ENCODE assay signal across 10 cellular contexts in the genomic region with DNA sequence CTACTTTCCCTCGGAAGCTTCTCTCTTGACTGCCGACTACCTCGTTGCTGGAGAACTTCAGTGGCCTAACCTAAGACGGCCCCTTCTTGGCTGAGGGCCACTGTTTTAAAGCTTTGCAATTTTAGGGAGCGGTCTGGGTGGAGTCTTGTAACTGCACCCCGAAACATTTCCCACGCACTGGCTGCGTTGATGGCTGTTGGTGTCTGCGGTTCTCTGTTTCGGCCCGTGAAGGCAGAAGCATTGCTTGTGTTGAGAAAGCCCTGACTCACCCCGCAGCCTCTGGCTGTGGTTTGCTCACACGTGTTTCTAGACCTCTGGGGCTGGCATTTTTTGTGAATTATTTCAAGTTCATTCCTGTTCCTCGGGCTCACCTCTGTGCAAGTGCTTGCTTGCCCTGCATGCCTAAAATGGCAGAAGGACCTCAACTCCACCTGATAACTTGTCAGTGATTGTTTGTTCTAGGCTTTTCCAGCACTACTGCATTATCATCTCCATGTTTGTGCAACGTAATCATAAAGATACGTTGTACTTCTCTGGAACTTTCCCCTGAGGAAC.
DNase-seq lines count a peak whose midpoint lies in the region; ATAC-seq and TF ChIP-seq lines count a peak whose summit lies in the region.
"Had no signal": no experiment of that assay in that cellular context is flagged by ENCODE, and none has a peak within 500 bp of the region (broad histone marks: within the 10 kb centered on the region; RNA-seq: fewer than 3 reads in every experiment).

No MANE protein-coding gene starts in this region.

- no peaks in the 10 kb centered on the region for H3K36me3 Mint-ChIP-seq in T-helper 17 cell (ENCODE audit: low read depth)

- H3K27ac Mint-ChIP-seq in T-helper 17 cell, result no peak overlapping the region

- no peaks in the 10 kb centered on the region for H3K27me3 Mint-ChIP-seq in T-helper 17 cell

- DNase-seq in HCEC 1CT (peak; percentile 38), T-helper 17 cell (no peak), fibroblast of mammary gland (ENCODE audit: low read depth) (peak; percentile 72), NCI-H1436 treated with DMSO at 0.1 percent for 48 hours (lab: John Stamatoyannopoulos, UW) (no peak), KG1 (lab: John Stamatoyannopoulos, UW) (no peak)
- peak; percentile 13 for DNase-seq in stimulated activated CD8-positive, alpha-beta memory T cell treated with anti-CD3 and anti-CD28 coated beads, Interleukin-12 subunit alpha, Interleukin-12 subunit beta, amount 100 ng/mL, for 4 hours (ENCODE audit: low read depth)
- DNase-seq: amniotic stem cell had no signal

- TF ChIP-seq CTCF in fibroblast of mammary gland (conservative IDR thresholded peaks at IDR 0.05; ENCODE audit: control insufficient read depth, insufficient read depth, low read depth, low read length), result no peak

- ATAC-seq in T-helper 17 cell, result peak; percentile 81
- no peak for ATAC-seq in HG03139 (IDR thresholded peaks at IDR 0.05; ENCODE audit: unreplicated experiment)
- ATAC-seq in HG02884 (IDR thresholded peaks at IDR 0.05; ENCODE audit: unreplicated experiment), result no peak
- ATAC-seq: Panc1 had no signal

- H3K4me1 Mint-ChIP-seq in T-helper 17 cell, result peaks cover 3% of the 10 kb centered on the region

- H3K9me3 ChIP-seq in T-helper 17 cell (ENCODE audit: control insufficient read depth, low read length, poor library complexity, severe bottlenecking), result peaks cover 4% of the 10 kb centered on the region

- peak overlapping the region; percentile 16 for H3K4me3 Mint-ChIP-seq in T-helper 17 cell

- no peak overlapping the region for H3K4me3 ChIP-seq in fibroblast of mammary gland (ENCODE audit: control insufficient read depth, low read depth, low read length)

Comparison
In these comparisons a context has a peak if more than half of its experiments do, and no peak if none do; other contexts are left out.
1. DNase-seq: peak in HCEC 1CT (single experiment), fibroblast of mammary gland (single experiment) and stimulated activated CD8-positive, alpha-beta memory T cell treated with anti-CD3 and anti-CD28 coated beads, Interleukin-12 subunit alpha, Interleukin-12 subunit beta, amount 100 ng/mL, for 4 hours (single experiment); none in T-helper 17 cell (0 of 3), NCI-H1436 treated with DMSO at 0.1 percent for 48 hours (single experiment) and KG1 (single experiment).